In the genomic region with DNA sequence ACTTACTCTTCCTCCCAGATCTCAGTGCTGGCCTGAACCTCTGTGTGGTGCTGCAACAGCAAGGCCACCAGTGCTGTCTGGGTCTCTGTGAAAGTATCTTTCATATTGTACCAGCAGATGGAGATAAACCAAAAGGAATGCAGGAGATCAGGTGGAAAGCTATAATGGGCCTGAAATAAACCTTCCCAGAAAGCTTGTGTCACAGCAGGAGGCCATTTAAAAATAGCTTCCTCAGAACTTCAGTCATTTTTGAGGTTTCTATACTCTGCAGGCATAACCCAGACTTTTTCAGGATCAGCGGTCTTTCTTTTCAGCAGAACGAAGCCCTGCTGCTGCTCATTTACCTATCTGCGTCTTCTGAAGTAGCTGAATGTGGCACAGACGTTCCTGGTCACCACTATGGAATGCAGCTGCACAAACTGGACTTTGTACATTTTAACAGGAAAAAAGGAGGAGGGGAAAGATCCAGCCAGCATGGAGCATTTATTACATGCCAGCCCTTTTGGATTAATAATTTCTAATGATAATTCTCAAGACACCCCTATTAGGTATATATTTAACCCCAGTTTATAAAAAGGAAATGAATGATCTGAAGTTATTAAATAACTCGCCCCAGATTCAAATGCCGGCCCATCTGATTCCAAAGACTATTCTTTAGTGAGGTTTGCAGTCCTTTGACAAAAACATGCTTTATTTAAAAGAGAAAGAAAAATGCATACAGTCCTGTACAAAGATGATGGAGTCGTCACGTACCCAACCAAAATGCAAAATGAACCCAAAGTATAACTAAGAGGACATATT, we compare ENCODE assay signal across 8 cellular contexts.
A peak's percentile ranks its signal among the peaks of the same experiment; 100 is the strongest.
DNase-seq lines count a peak whose midpoint lies in the region; ATAC-seq, FAIRE-seq and TF ChIP-seq lines count a peak whose summit lies in the region.

No MANE protein-coding gene starts in this region.

- TF ChIP-seq CTCF in PC-9 (conservative IDR thresholded peaks at IDR 0.05) (peak; percentile 72), choroid plexus epithelial cell (conservative IDR thresholded peaks at IDR 0.05; ENCODE audit: low read depth, low read length) (peak; percentile 75), right lobe of liver (IDR thresholded peaks at IDR 0.05) (peak; percentile 40 to 78 (median 58)), upper lobe of right lung (IDR thresholded peaks at IDR 0.05) (peak; percentile 46)

- intact Hi-C loops in CD4-positive, alpha-beta memory T cell (cut with micrococcal nuclease): loop anchor here (1.0 kb wide), 1 partner anchor 388 kb away; no protein-coding TSS in a partner anchor
- intact Hi-C loops in PC-9 (cut with micrococcal nuclease; ENCODE audit: unreplicated experiment) (loop anchor here (1.0 to 10.0 kb wide), 7 partner anchors 174 to 471 kb away; a partner anchor contains a TSS), right lobe of liver (cut with DNase I) (no loop called here), upper lobe of right lung (cut with DNase I) (loop anchor here (5.0 kb wide), 1 partner anchor 391 kb away; no protein-coding TSS in a partner anchor)

- FAIRE-seq in GM18507 (lab: Jason Lieb, UNC): peak; percentile 57

- peak overlapping the region in 1 of 8 donors; percentile 40 for H3K4me3 Mint-ChIP-seq in CD4-positive, alpha-beta memory T cell

- H3K27me3 Mint-ChIP-seq in CD4-positive, alpha-beta memory T cell: no peaks in the 10 kb centered on the region

- peaks cover 12% of the 10 kb centered on the region for H3K36me3 ChIP-seq in CD4-positive, alpha-beta memory T cell (ENCODE audit: insufficient read depth, low read length)
- no peaks in the 10 kb centered on the region for H3K36me3 ChIP-seq in PC-9 (ENCODE audit: low read depth)
- H3K36me3 ChIP-seq in right lobe of liver: peaks cover 0 to 10% (median 2%) of the 10 kb centered on the region in 4 donors
- peaks cover 15% of the 10 kb centered on the region for H3K36me3 ChIP-seq in upper lobe of right lung

- 20% methylated on average over 8 of the region's 8 CpGs for WGBS in right lobe of liver (ENCODE audit: insufficient coverage, low coverage, low lambda C conversion rate, missing lambda C conversion rate)

- DNase-seq in CD4-positive, alpha-beta memory T cell: peak in 2 of 5 donors; percentile 27 to 35
- DNase-seq in GM18507 (ENCODE audit: extremely low spot score, insufficient read length, low read depth) (no peak), PC-9 (peak; percentile 43 to 68), choroid plexus epithelial cell (ENCODE audit: low read depth) (peak; percentile 98), right lobe of liver (peak in 2 of 3 donors; percentile 34 to 60), upper lobe of right lung (no peak), OCI-M2 (lab: John Stamatoyannopoulos, UW; ENCODE audit: unreplicated experiment) (no peak)

- H3K4me1 Mint-ChIP-seq in CD4-positive, alpha-beta memory T cell: peaks cover 19 to 70% (median 40%) of the 10 kb centered on the region in 4 donors

- no peaks in the 10 kb centered on the region for H4K20me1 ChIP-seq in PC-9 (ENCODE audit: insufficient read depth)

- peaks cover 9% of the 10 kb centered on the region; the same call in 1 of the 2 replicates for H3F3A ChIP-seq in PC-9 (ENCODE audit: insufficient read depth, low read depth)

- no peak overlapping the region for H2AFZ ChIP-seq in PC-9

- no peak overlapping the region for H3K27ac ChIP-seq in CD4-positive, alpha-beta memory T cell (ENCODE audit: low read depth, low read length)
- H3K27ac ChIP-seq in PC-9: peak overlapping the region; percentile 12
- H3K27ac ChIP-seq in right lobe of liver: peak overlapping the region; percentile 71 to 91 (median 76)
- H3K27ac ChIP-seq in upper lobe of right lung: peak overlapping the region; percentile 39

- H3K27me3 ChIP-seq in CD4-positive, alpha-beta memory T cell (ENCODE audit: insufficient read depth, low read length): no peaks in the 10 kb centered on the region
- no peaks in the 10 kb centered on the region for H3K27me3 ChIP-seq in PC-9 (ENCODE audit: insufficient read depth, low read depth)
- no peaks in the 10 kb centered on the region for H3K27me3 ChIP-seq in right lobe of liver
- no peaks in the 10 kb centered on the region for H3K27me3 ChIP-seq in upper lobe of right lung

- peak overlapping the region; percentile 61 for H3K4me2 ChIP-seq in PC-9

- no peaks in the 10 kb centered on the region for H3K9me2 ChIP-seq in PC-9 (ENCODE audit: insufficient read depth)

- H3K79me2 ChIP-seq in PC-9 (ENCODE audit: low read depth): no peaks in the 10 kb centered on the region

- no peaks in the 10 kb centered on the region for H3K9me3 ChIP-seq in CD4-positive, alpha-beta memory T cell (ENCODE audit: control insufficient read depth in 1 of 2, low read length in 2 of 2)
- H3K9me3 ChIP-seq in PC-9 (ENCODE audit: insufficient read depth, low read depth) (no peaks in the 10 kb centered on the region), right lobe of liver (no peaks in the 10 kb centered on the region), upper lobe of right lung (no peaks in the 10 kb centered on the region)

- BruUV-seq in PC-9 (replicated peaks; lab: Mats Ljungman, UMichigan): no TSS peak

- peak overlapping the region in 5 of 7 donors; percentile 20 to 82 (median 80) for H3K27ac Mint-ChIP-seq in CD4-positive, alpha-beta memory T cell

- CTCF ChIA-PET in CD4-positive, alpha-beta memory T cell (lab: Charles Lee; ENCODE audit: partially characterized antibody): interaction anchor here (0.7 to 3.7 kb wide), 18 partner anchors 10 to 474 kb away, joined by 3 to 22 read pairs (median 3); a partner anchor contains a TSS
- CTCF ChIA-PET in PC-9 (lab: Charles Lee): interaction anchor here (0.5 to 1.2 kb wide), 5 partner anchors 53 to 411 kb away, joined by 3 to 9 read pairs (median 4); no protein-coding TSS in a partner anchor

- ATAC-seq in HG03469 (IDR thresholded peaks at IDR 0.05; ENCODE audit: unreplicated experiment) (peak; percentile 57), right lobe of liver (peak; percentile 88 to 96 (median 94)), upper lobe of right lung (peak; percentile 89)

- TF ChIP-seq POLR2A in right lobe of liver (IDR thresholded peaks at IDR 0.05): peak; percentile 27

- H3K9me3 Mint-ChIP-seq in CD4-positive, alpha-beta memory T cell: peaks cover 0 to 1% (median 0%) of the 10 kb centered on the region in 8 donors

- no peak overlapping the region for H3K4me3 ChIP-seq in CD4-positive, alpha-beta memory T cell (ENCODE audit: low read length in 2 of 2)
- H3K4me3 ChIP-seq in PC-9: peak overlapping the region; percentile 25; the same call in 1 of the 2 replicates
- H3K4me3 ChIP-seq in choroid plexus epithelial cell (ENCODE audit: low read depth, low read length): no peak overlapping the region
- H3K4me3 ChIP-seq in right lobe of liver: peak overlapping the region in 2 of 3 donors; percentile 12 to 29
- H3K4me3 ChIP-seq in upper lobe of right lung: no peak overlapping the region

- POLR2A ChIA-PET in CD4-positive, alpha-beta memory T cell (lab: Charles Lee; ENCODE audit: partially characterized antibody): interaction anchor here (0.7 to 4.2 kb wide), 3 partner anchors 9 to 248 kb away, joined by 3 to 18 read pairs (median 8); a partner anchor contains a TSS
- POLR2A ChIA-PET in PC-9 (lab: Charles Lee; ENCODE audit: unreplicated experiment): interaction anchor here (0.6 kb wide), 2 partner anchors 12 to 477 kb away, joined by 3 to 4 read pairs; no protein-coding TSS in a partner anchor

- H3K36me3 Mint-ChIP-seq in CD4-positive, alpha-beta memory T cell: peaks cover 14 to 18% of the 10 kb centered on the region in 2 donors

- H3K4me1 ChIP-seq in CD4-positive, alpha-beta memory T cell (ENCODE audit: insufficient read depth, low read length): peaks cover 18% of the 10 kb centered on the region
- H3K4me1 ChIP-seq in PC-9 (replicated peaks; ENCODE audit: insufficient read depth): peaks cover 12% of the 10 kb centered on the region
- H3K4me1 ChIP-seq in right lobe of liver: peaks cover 0 to 5% (median 2%) of the 10 kb centered on the region in 4 donors
- no peaks in the 10 kb centered on the region for H3K4me1 ChIP-seq in upper lobe of right lung

Comparison
In these comparisons a context has a peak if more than half of its experiments do, and no peak if none do; other contexts are left out.
1. DNase-seq: peak in PC-9 (2 of 2), choroid plexus epithelial cell (single experiment) and right lobe of liver (2 of 3); none in GM18507 (single experiment), upper lobe of right lung (single experiment) and OCI-M2 (single experiment).
2. H3K4me3 ChIP-seq: peak in PC-9 (single experiment) and right lobe of liver (2 of 3); none in CD4-positive, alpha-beta memory T cell (0 of 2), choroid plexus epithelial cell (single experiment) and upper lobe of right lung (single experiment).
3. intact Hi-C loops: an anchor here in CD4-positive, alpha-beta memory T cell (1.0 kb wide), PC-9 (1.0 to 10.0 kb wide) and upper lobe of right lung (5.0 kb wide); none called in right lobe of liver.
4. Peak in every context shown above with its lines, with median percentiles within 50 percentile points of each other: ATAC-seq and CTCF ChIP-seq.